In genomic region chr19:49573451-49573850, GRCh38 we compare ENCODE assay signal across 14 cellular contexts.
"Had no signal": no experiment of that assay in that cellular context is flagged by ENCODE, and none has a peak within 500 bp of the region (broad histone marks: within the 10 kb centered on the region; RNA-seq: fewer than 3 reads in every experiment).

No MANE protein-coding gene starts in this region.

- H3K27ac ChIP-seq: brain microvascular endothelial cell, parathyroid adenoma, transverse colon, vagina had no signal

- H3K9ac ChIP-seq: parathyroid adenoma had no signal

- H3K27me3 Mint-ChIP-seq: activated B cell treated with CpG ODN at 0.5 μM for 24 hours; activated T-helper 17 cell treated with anti-CD3 and anti-CD28 coated beads, Interleukin-2, amount 50 U/mL, for 72 hours; dendritic cell treated with granulocyte-macrophage colony-stimulating factor and Interleukin-4, amounts not matched to agents 40 ng/mL and 50 ng/mL, for 4 days; stimulated activated naive B cell treated with anti-CD40 and anti-IgM and Interleukin-4, amounts not matched to agents 10 μg/mL and 1 μg/mL and 100 μg/mL, for 72 hours; T-helper 17 cell had no signal

- H3K27me3 ChIP-seq: brain microvascular endothelial cell, transverse colon, vagina had no signal

- H3K27ac Mint-ChIP-seq: activated B cell treated with CpG ODN at 0.5 μM for 24 hours; activated T-helper 17 cell treated with anti-CD3 and anti-CD28 coated beads, Interleukin-2, amount 50 U/mL, for 72 hours; dendritic cell treated with granulocyte-macrophage colony-stimulating factor and Interleukin-4, amounts not matched to agents 40 ng/mL and 50 ng/mL, for 4 days; stimulated activated naive B cell treated with anti-CD40 and anti-IgM and Interleukin-4, amounts not matched to agents 10 μg/mL and 1 μg/mL and 100 μg/mL, for 72 hours; T-helper 17 cell had no signal

- DNase-seq: activated B cell treated with CpG ODN at 0.5 μM for 24 hours; activated CD4-positive, alpha-beta T cell treated with anti-CD3 and anti-CD28 coated beads for 48 hours; activated naive CD4-positive, alpha-beta T cell treated with anti-CD3 and anti-CD28 coated beads, Interleukin-2, amount 50 U/mL, for 16 hours; brain microvascular endothelial cell; effector memory CD4-positive, alpha-beta T cell; stimulated activated CD4-positive, alpha-beta T cell treated with anti-CD3 and anti-CD28 coated beads, Interleukin-2, amount 100 ng/mL, for 48 hours; stimulated activated naive B cell treated with anti-CD40 and anti-IgM and Interleukin-4, amounts not matched to agents 10 μg/mL and 1 μg/mL and 100 μg/mL, for 72 hours; substantia nigra; T-helper 17 cell; transverse colon had no signal

- H3K4me3 ChIP-seq: transverse colon, vagina had no signal

- H2AFZ ChIP-seq: parathyroid adenoma had no signal

- H3K9me3 ChIP-seq: transverse colon, vagina had no signal

- H3K9me3 Mint-ChIP-seq: activated B cell treated with CpG ODN at 0.5 μM for 24 hours; activated T-helper 17 cell treated with anti-CD3 and anti-CD28 coated beads, Interleukin-2, amount 50 U/mL, for 72 hours; dendritic cell treated with granulocyte-macrophage colony-stimulating factor and Interleukin-4, amounts not matched to agents 40 ng/mL and 50 ng/mL, for 4 days; stimulated activated naive B cell treated with anti-CD40 and anti-IgM and Interleukin-4, amounts not matched to agents 10 μg/mL and 1 μg/mL and 100 μg/mL, for 72 hours had no signal

- ATAC-seq: activated T-helper 17 cell treated with anti-CD3 and anti-CD28 coated beads, Interleukin-2, amount 50 U/mL, for 72 hours; stimulated activated naive B cell treated with anti-CD40 and anti-IgM and Interleukin-4, amounts not matched to agents 10 μg/mL and 1 μg/mL and 100 μg/mL, for 72 hours; T-helper 17 cell had no signal

- H3K4me3 Mint-ChIP-seq: activated B cell treated with CpG ODN at 0.5 μM for 24 hours; activated T-helper 17 cell treated with anti-CD3 and anti-CD28 coated beads, Interleukin-2, amount 50 U/mL, for 72 hours; dendritic cell treated with granulocyte-macrophage colony-stimulating factor and Interleukin-4, amounts not matched to agents 40 ng/mL and 50 ng/mL, for 4 days; stimulated activated naive B cell treated with anti-CD40 and anti-IgM and Interleukin-4, amounts not matched to agents 10 μg/mL and 1 μg/mL and 100 μg/mL, for 72 hours; T-helper 17 cell had no signal
